Comparison of ENCODE assay signal across 19 cellular contexts in genomic region chr20:5544702-5545101, GRCh38.
A peak's percentile ranks its signal among the peaks of the same experiment; 100 is the strongest.
DNase-seq lines count a peak whose midpoint lies in the region; ATAC-seq, FAIRE-seq and TF ChIP-seq lines count a peak whose summit lies in the region.
"Had no signal": no experiment of that assay in that cellular context is flagged by ENCODE, and none has a peak within 500 bp of the region (broad histone marks: within the 10 kb centered on the region; RNA-seq: fewer than 3 reads in every experiment).

No MANE protein-coding gene starts in this region.

- DNase-seq in activated CD8-positive, alpha-beta T cell treated with anti-CD3 and anti-CD28 coated beads for 36 hours, result peak; percentile 12
- DNase-seq in activated CD8-positive, alpha-beta T cell treated with anti-CD3 and anti-CD28 coated beads, Interleukin-2, amount 10 ng/mL, durations not matched to agents 7 days and 5 days, result no peak
- DNase-seq in CD1c-positive myeloid dendritic cell (ENCODE audit: extremely low spot score) (peak; percentile 15), memory B cell (ENCODE audit: low spot score in 2 of 2) (no peak), sigmoid colon (no peak), mucosa of gallbladder (ENCODE audit: low spot score) (no peak), HTR-8/SVneo (ENCODE audit: insufficient read length, low spot score) (no peak)
- DNase-seq in activated T-helper 1 cell treated with anti-CD3 and anti-CD28 coated beads, Interleukin-12 subunit alpha, Interleukin-12 subunit beta, Interleukin-2, Interleukin-4 antibody, amounts not matched to agents 30 ng/mL and 10 ng/mL and 1 ng/mL, durations not matched to agents 14 hours and 24 hours and 36 hours (ENCODE audit: low spot score), result no peak
- DNase-seq: AML-193, C1 segment of cervical spinal cord, H7, Karpas-422, NCI-H1694, NCI-H2081, NCI-H2171, NCI-H345, NCI-H524, NCI-H774, Peyer's patch had no signal

- no peak for TF ChIP-seq POLR2A in sigmoid colon (IDR thresholded peaks at IDR 0.05)

- H3K27ac ChIP-seq in sigmoid colon, result no peak overlapping the region

- no peak for ATAC-seq in activated CD8-positive, alpha-beta T cell treated with anti-CD3 and anti-CD28 coated beads for 36 hours
- ATAC-seq in activated CD8-positive, alpha-beta T cell treated with anti-CD3 and anti-CD28 coated beads, Interleukin-2, amount 10 ng/mL, durations not matched to agents 7 days and 5 days, result no peak
- ATAC-seq in memory B cell (ENCODE audit: low read depth), result no peak

- CTCF ChIA-PET in activated CD8-positive, alpha-beta T cell treated with anti-CD3 and anti-CD28 coated beads for 36 hours (lab: Charles Lee), result interaction anchor here (2.1 kb wide), 1 partner anchor 15 kb away, joined by 11 read pairs; no protein-coding TSS in a partner anchor
- CTCF ChIA-PET in activated CD8-positive, alpha-beta T cell treated with anti-CD3 and anti-CD28 coated beads, Interleukin-2, amount 10 ng/mL, durations not matched to agents 7 days and 5 days (lab: Charles Lee), result interaction anchor here (0.9 to 2.6 kb wide), 2 partner anchors 15 to 243 kb away, joined by 3 to 11 read pairs; no protein-coding TSS in a partner anchor

- H3K4me3 Mint-ChIP-seq in activated CD8-positive, alpha-beta T cell treated with anti-CD3 and anti-CD28 coated beads for 36 hours, result no peak overlapping the region
- no peak overlapping the region for H3K4me3 Mint-ChIP-seq in activated CD8-positive, alpha-beta T cell treated with anti-CD3 and anti-CD28 coated beads, Interleukin-2, amount 10 ng/mL, durations not matched to agents 7 days and 5 days
- no peak overlapping the region for H3K4me3 Mint-ChIP-seq in activated T-helper 1 cell treated with anti-CD3 and anti-CD28 coated beads, Interleukin-12 subunit alpha, Interleukin-12 subunit beta, Interleukin-2, Interleukin-4 antibody, amounts not matched to agents 30 ng/mL and 10 ng/mL and 1 ng/mL, durations not matched to agents 14 hours and 24 hours and 36 hours
- H3K4me3 Mint-ChIP-seq in memory B cell, result no peak overlapping the region

- peak overlapping the region; percentile 48 for H3K27ac Mint-ChIP-seq in activated CD8-positive, alpha-beta T cell treated with anti-CD3 and anti-CD28 coated beads for 36 hours
- H3K27ac Mint-ChIP-seq in activated CD8-positive, alpha-beta T cell treated with anti-CD3 and anti-CD28 coated beads, Interleukin-2, amount 10 ng/mL, durations not matched to agents 7 days and 5 days, result no peak overlapping the region
- peak overlapping the region; percentile 55 for H3K27ac Mint-ChIP-seq in activated T-helper 1 cell treated with anti-CD3 and anti-CD28 coated beads, Interleukin-12 subunit alpha, Interleukin-12 subunit beta, Interleukin-2, Interleukin-4 antibody, amounts not matched to agents 30 ng/mL and 10 ng/mL and 1 ng/mL, durations not matched to agents 14 hours and 24 hours and 36 hours
- H3K27ac Mint-ChIP-seq in memory B cell, result peak overlapping the region; percentile 67

- no peaks in the 10 kb centered on the region for H3K9me3 Mint-ChIP-seq in activated CD8-positive, alpha-beta T cell treated with anti-CD3 and anti-CD28 coated beads for 36 hours
- no peaks in the 10 kb centered on the region for H3K9me3 Mint-ChIP-seq in activated CD8-positive, alpha-beta T cell treated with anti-CD3 and anti-CD28 coated beads, Interleukin-2, amount 10 ng/mL, durations not matched to agents 7 days and 5 days (ENCODE audit: insufficient read depth)
- H3K9me3 Mint-ChIP-seq in activated T-helper 1 cell treated with anti-CD3 and anti-CD28 coated beads, Interleukin-12 subunit alpha, Interleukin-12 subunit beta, Interleukin-2, Interleukin-4 antibody, amounts not matched to agents 30 ng/mL and 10 ng/mL and 1 ng/mL, durations not matched to agents 14 hours and 24 hours and 36 hours, result no peaks in the 10 kb centered on the region
- no peaks in the 10 kb centered on the region for H3K9me3 Mint-ChIP-seq in memory B cell

- H3K36me3 ChIP-seq in sigmoid colon, result peaks cover 0 to 44% (median 6%) of the 10 kb centered on the region in 4 donors

- intact Hi-C loops in activated CD8-positive, alpha-beta T cell treated with anti-CD3 and anti-CD28 coated beads for 36 hours (cut with micrococcal nuclease), result no loop called here
- intact Hi-C loops in activated T-helper 1 cell treated with anti-CD3 and anti-CD28 coated beads, Interleukin-12 subunit alpha, Interleukin-12 subunit beta, Interleukin-2, Interleukin-4 antibody, amounts not matched to agents 30 ng/mL and 10 ng/mL and 1 ng/mL, durations not matched to agents 14 hours and 24 hours and 36 hours (cut with micrococcal nuclease), result no loop called here
- intact Hi-C loops in sigmoid colon (cut with DNase I), result no loop called here

- no peak for FAIRE-seq in HTR-8/SVneo (lab: Jason Lieb, UNC)

- no peaks in the 10 kb centered on the region for H3K4me1 ChIP-seq in sigmoid colon
- H3K4me1 ChIP-seq: Peyer's patch had no signal

- H3K27me3 ChIP-seq in sigmoid colon, result no peaks in the 10 kb centered on the region
- H3K27me3 ChIP-seq: Peyer's patch had no signal

- no peaks in the 10 kb centered on the region for H3K27me3 Mint-ChIP-seq in activated CD8-positive, alpha-beta T cell treated with anti-CD3 and anti-CD28 coated beads for 36 hours
- H3K27me3 Mint-ChIP-seq in activated CD8-positive, alpha-beta T cell treated with anti-CD3 and anti-CD28 coated beads, Interleukin-2, amount 10 ng/mL, durations not matched to agents 7 days and 5 days (ENCODE audit: low read depth), result no peaks in the 10 kb centered on the region
- no peaks in the 10 kb centered on the region for H3K27me3 Mint-ChIP-seq in activated T-helper 1 cell treated with anti-CD3 and anti-CD28 coated beads, Interleukin-12 subunit alpha, Interleukin-12 subunit beta, Interleukin-2, Interleukin-4 antibody, amounts not matched to agents 30 ng/mL and 10 ng/mL and 1 ng/mL, durations not matched to agents 14 hours and 24 hours and 36 hours (ENCODE audit: insufficient read depth)
- H3K27me3 Mint-ChIP-seq in memory B cell, result no peaks in the 10 kb centered on the region

- no peak overlapping the region for H3K4me3 ChIP-seq in sigmoid colon
- H3K4me3 ChIP-seq: Peyer's patch had no signal

- WGBS in sigmoid colon, 2 donors, result 77 to 79% methylated on average over 6 of the region's 6 CpGs

- H3K9me3 ChIP-seq in sigmoid colon, result no peaks in the 10 kb centered on the region
- H3K9me3 ChIP-seq: Peyer's patch had no signal

- POLR2A ChIA-PET in activated CD8-positive, alpha-beta T cell treated with anti-CD3 and anti-CD28 coated beads for 36 hours (lab: Charles Lee), result interaction anchor here (1.1 kb wide), 1 partner anchor 12 kb away, joined by 4 read pairs; no protein-coding TSS in a partner anchor
- POLR2A ChIA-PET in activated CD8-positive, alpha-beta T cell treated with anti-CD3 and anti-CD28 coated beads, Interleukin-2, amount 10 ng/mL, durations not matched to agents 7 days and 5 days (lab: Charles Lee), result interaction anchor here (0.7 kb wide), 1 partner anchor 12 kb away, joined by 3 read pairs; no protein-coding TSS in a partner anchor

- no peak for TF ChIP-seq CTCF in activated CD8-positive, alpha-beta T cell treated with anti-CD3 and anti-CD28 coated beads for 36 hours (IDR thresholded peaks at IDR 0.05)
- no peak for TF ChIP-seq CTCF in sigmoid colon (IDR thresholded peaks at IDR 0.05)

- no peak for TF ChIP-seq EP300 in sigmoid colon (IDR thresholded peaks at IDR 0.05)

- H3K36me3 Mint-ChIP-seq in activated CD8-positive, alpha-beta T cell treated with anti-CD3 and anti-CD28 coated beads for 36 hours (ENCODE audit: low read depth), result peaks cover 31% of the 10 kb centered on the region
- peaks cover 27% of the 10 kb centered on the region for H3K36me3 Mint-ChIP-seq in activated CD8-positive, alpha-beta T cell treated with anti-CD3 and anti-CD28 coated beads, Interleukin-2, amount 10 ng/mL, durations not matched to agents 7 days and 5 days (ENCODE audit: low read depth)
- peaks cover 30% of the 10 kb centered on the region for H3K36me3 Mint-ChIP-seq in activated T-helper 1 cell treated with anti-CD3 and anti-CD28 coated beads, Interleukin-12 subunit alpha, Interleukin-12 subunit beta, Interleukin-2, Interleukin-4 antibody, amounts not matched to agents 30 ng/mL and 10 ng/mL and 1 ng/mL, durations not matched to agents 14 hours and 24 hours and 36 hours (ENCODE audit: low read depth)
- peaks cover 35% of the 10 kb centered on the region for H3K36me3 Mint-ChIP-seq in memory B cell

- H3K4me1 Mint-ChIP-seq in activated CD8-positive, alpha-beta T cell treated with anti-CD3 and anti-CD28 coated beads for 36 hours (ENCODE audit: low read depth), result peaks cover 25% of the 10 kb centered on the region
- H3K4me1 Mint-ChIP-seq in activated CD8-positive, alpha-beta T cell treated with anti-CD3 and anti-CD28 coated beads, Interleukin-2, amount 10 ng/mL, durations not matched to agents 7 days and 5 days (ENCODE audit: low read depth), result no peaks in the 10 kb centered on the region
- peaks cover 16% of the 10 kb centered on the region for H3K4me1 Mint-ChIP-seq in activated T-helper 1 cell treated with anti-CD3 and anti-CD28 coated beads, Interleukin-12 subunit alpha, Interleukin-12 subunit beta, Interleukin-2, Interleukin-4 antibody, amounts not matched to agents 30 ng/mL and 10 ng/mL and 1 ng/mL, durations not matched to agents 14 hours and 24 hours and 36 hours (ENCODE audit: low read depth)
- H3K4me1 Mint-ChIP-seq in memory B cell, result peaks cover 17% of the 10 kb centered on the region

Comparison
In these comparisons a context has a peak if more than half of its experiments do, and no peak if none do; other contexts are left out.
1. DNase-seq: peak in activated CD8-positive, alpha-beta T cell treated with anti-CD3 and anti-CD28 coated beads for 36 hours (single experiment) and CD1c-positive myeloid dendritic cell (single experiment); none in activated CD8-positive, alpha-beta T cell treated with anti-CD3 and anti-CD28 coated beads, Interleukin-2, amount 10 ng/mL, durations not matched to agents 7 days and 5 days (single experiment), activated T-helper 1 cell treated with anti-CD3 and anti-CD28 coated beads, Interleukin-12 subunit alpha, Interleukin-12 subunit beta, Interleukin-2, Interleukin-4 antibody, amounts not matched to agents 30 ng/mL and 10 ng/mL and 1 ng/mL, durations not matched to agents 14 hours and 24 hours and 36 hours (single experiment), memory B cell (0 of 2), sigmoid colon (single experiment), mucosa of gallbladder (single experiment) and HTR-8/SVneo (single experiment).